ENCODE assay signal across 24 cellular contexts in the genomic region with DNA sequence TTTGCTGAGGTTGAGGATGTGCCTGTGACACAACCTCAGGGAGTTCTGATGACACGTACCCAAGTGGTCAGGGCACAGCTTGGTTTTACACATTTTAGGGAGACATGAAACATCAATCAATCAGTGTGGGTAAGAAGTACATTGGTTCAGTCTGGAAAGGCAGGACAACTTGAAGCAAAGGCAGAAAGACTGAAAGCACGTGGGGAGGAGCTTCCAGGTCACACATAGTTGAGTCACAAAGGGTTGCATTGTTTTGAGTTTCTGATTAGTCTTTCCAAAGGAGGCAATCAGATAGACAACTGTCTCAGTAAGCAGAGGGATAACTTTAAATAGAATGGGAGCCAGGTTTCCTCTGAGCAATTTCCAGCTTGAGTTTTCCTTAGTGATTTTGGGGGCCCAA.
A peak's percentile ranks its signal among the peaks of the same experiment; 100 is the strongest.
DNase-seq lines count a peak whose midpoint lies in the region; ATAC-seq and TF ChIP-seq lines count a peak whose summit lies in the region.
"Had no signal": no experiment of that assay in that cellular context is flagged by ENCODE, and none has a peak within 500 bp of the region (broad histone marks: within the 10 kb centered on the region; RNA-seq: fewer than 3 reads in every experiment).

No MANE protein-coding gene starts in this region.

- H3K9me3 ChIP-seq in smooth muscle cell (replicated peaks; ENCODE audit: low read depth): no peaks in the 10 kb centered on the region
- H3K9me3 ChIP-seq: BLaER1, Caco-2 had no signal

- DNase-seq in COLO829 (ENCODE audit: low spot score) (peak; percentile 64), MV-4-11 (lab: John Stamatoyannopoulos, UW) (peak; percentile 18), WTC11 (ENCODE audit: low spot score) (no peak), mesendoderm (peak; percentile 46), NCI-H1436 treated with DMSO at 0.1 percent for 48 hours (lab: John Stamatoyannopoulos, UW) (no peak), smooth muscle cell (lab: John Stamatoyannopoulos, UW; ENCODE audit: unreplicated experiment) (no peak)
- no peak for DNase-seq in stimulated activated CD4-positive, alpha-beta T cell treated with anti-CD3 and anti-CD28 coated beads, Interleukin-2, amount 100 ng/mL, for 48 hours
- DNase-seq in activated T-cell treated with anti-CD3 and anti-CD28 coated beads, Interleukin-2, amount 50 U/mL, for 48 hours: no peak
- DNase-seq: ACHN; Caco-2; CD4-positive, alpha-beta T cell; DMS 273 treated with DMSO at 0.1 percent for 48 hours; DND-41; MM.1S; NCI-H1092; NCI-H1436; NCI-H2029; NCI-H226; NCI-H510A treated with DMSO at 0.1 percent for 48 hours; NCI-H774 had no signal

- H3K79me2 ChIP-seq in mesendoderm (ENCODE audit: control insufficient read depth, insufficient read depth, low read length) (no peaks in the 10 kb centered on the region), smooth muscle cell (ENCODE audit: low read depth) (no peaks in the 10 kb centered on the region)

- H2AK5ac ChIP-seq in mesendoderm (ENCODE audit: low read length): no peak overlapping the region

- H3K27me3 ChIP-seq in mesendoderm (ENCODE audit: insufficient read depth, low read length, poor library complexity): no peaks in the 10 kb centered on the region
- no peaks in the 10 kb centered on the region for H3K27me3 ChIP-seq in smooth muscle cell (ENCODE audit: low read depth)
- H3K27me3 ChIP-seq: BLaER1 had no signal

- H3K79me1 ChIP-seq in mesendoderm (ENCODE audit: low read length): no peaks in the 10 kb centered on the region

- H3K9ac ChIP-seq in mesendoderm (ENCODE audit: low read length): no peak overlapping the region
- no peak overlapping the region for H3K9ac ChIP-seq in smooth muscle cell (ENCODE audit: low read depth)
- H3K9ac ChIP-seq: BLaER1 had no signal

- H3K56ac ChIP-seq in mesendoderm (ENCODE audit: low read length): no peak overlapping the region

- H3K4me2 ChIP-seq in mesendoderm (ENCODE audit: low read length) (no peak overlapping the region), smooth muscle cell (no peak overlapping the region)
- H3K4me2 ChIP-seq: BLaER1 had no signal

- H4K5ac ChIP-seq in mesendoderm (ENCODE audit: low read length): no peak overlapping the region

- no peak overlapping the region for H3K4me3 ChIP-seq in mesendoderm (ENCODE audit: low read length)
- no peak overlapping the region for H3K4me3 ChIP-seq in smooth muscle cell
- H3K4me3 ChIP-seq: BLaER1, K562 had no signal

- peaks cover 14% of the 10 kb centered on the region for H3K9me3 Mint-ChIP-seq in WTC11

- no peak overlapping the region for H4K8ac ChIP-seq in mesendoderm (ENCODE audit: low read depth, low read length)

- H3K4me3 Mint-ChIP-seq in WTC11: no peak overlapping the region
- H3K4me3 Mint-ChIP-seq: CD4-positive, alpha-beta T cell had no signal

- peaks cover 4% of the 10 kb centered on the region for H3K4me1 Mint-ChIP-seq in WTC11

- no peaks in the 10 kb centered on the region for H3F3A ChIP-seq in smooth muscle cell (ENCODE audit: low read depth)

- H2BK120ac ChIP-seq in mesendoderm (ENCODE audit: low read depth, low read length): no peak overlapping the region

- no peak overlapping the region for H3K23ac ChIP-seq in mesendoderm (ENCODE audit: low read length)

- H3K36me3 Mint-ChIP-seq in WTC11: peaks cover 5% of the 10 kb centered on the region

- no peak overlapping the region for H3K27ac ChIP-seq in mesendoderm (ENCODE audit: low read depth, low read length)
- H3K27ac ChIP-seq in smooth muscle cell (ENCODE audit: low read depth): no peak overlapping the region
- H3K27ac ChIP-seq: 22Rv1, BLaER1 had no signal

- H3K4ac ChIP-seq in mesendoderm (ENCODE audit: low read depth, low read length): no peak overlapping the region

- H2BK5ac ChIP-seq in mesendoderm (ENCODE audit: low read length): no peak overlapping the region

- no peaks in the 10 kb centered on the region for H3K27me3 Mint-ChIP-seq in WTC11 (ENCODE audit: low read depth)
- H3K27me3 Mint-ChIP-seq: CD4-positive, alpha-beta T cell had no signal

- CTCF ChIA-PET in WTC11 (lab: Charles Lee): no interaction called here

- no CpG with 5 or more reads among the region's 2 CpGs for WGBS in mesendoderm (ENCODE audit: extremely low coverage, insufficient coverage, low lambda C conversion rate)
- 73% methylated on average over 2 of the region's 2 CpGs for WGBS in smooth muscle cell (ENCODE audit: low lambda C conversion rate)

- H4K20me1 ChIP-seq in smooth muscle cell (ENCODE audit: low read depth): no peaks in the 10 kb centered on the region
- H4K20me1 ChIP-seq: BLaER1 had no signal

- TF ChIP-seq CTCF in WTC11 (IDR thresholded peaks at IDR 0.05) (no peak), smooth muscle cell (IDR thresholded peaks at IDR 0.05; ENCODE audit: borderline replicate concordance, insufficient read depth, poor library complexity, severe bottlenecking) (no peak)

- H3K18ac ChIP-seq in mesendoderm (ENCODE audit: low read length): no peak overlapping the region

- H3K4me1 ChIP-seq in mesendoderm (ENCODE audit: control insufficient read depth, low read depth, low read length): no peaks in the 10 kb centered on the region
- H3K4me1 ChIP-seq in smooth muscle cell (ENCODE audit: low read depth): peaks cover 6% of the 10 kb centered on the region
- H3K4me1 ChIP-seq: BLaER1, Caco-2 had no signal

- no peak for ATAC-seq in WTC11
- ATAC-seq: K562, Panc1 had no signal

- H2AFZ ChIP-seq in smooth muscle cell (ENCODE audit: low read depth): no peak overlapping the region

- H3K27ac Mint-ChIP-seq in WTC11: peak overlapping the region; percentile 39; the same call in 1 of the 2 replicates
- H3K27ac Mint-ChIP-seq: CD4-positive, alpha-beta T cell had no signal

- POLR2A ChIA-PET in WTC11 (lab: Charles Lee): no interaction called here

- H3K36me3 ChIP-seq in mesendoderm (ENCODE audit: control insufficient read depth, insufficient read depth, low read length) (no peaks in the 10 kb centered on the region), smooth muscle cell (ENCODE audit: low read depth) (no peaks in the 10 kb centered on the region)
- H3K36me3 ChIP-seq: BLaER1 had no signal

- H2BK15ac ChIP-seq in mesendoderm (replicated peaks; ENCODE audit: low read depth): no peak overlapping the region

TF ChIP-seq in WTC11, 78 proteins besides CTCF, POLR2A, EP300 and RAD21 (continues in another document):
- TF ChIP-seq ZNF423 (CRISPR knock-in tag; IDR thresholded peaks at IDR 0.05) (no peak), ZNF232 (CRISPR knock-in tag; IDR thresholded peaks at IDR 0.05) (no peak), MAX (CRISPR knock-in tag; IDR thresholded peaks at IDR 0.05) (no peak), ZNF671 (CRISPR knock-in tag; IDR thresholded peaks at IDR 0.05) (no peak), RELA (CRISPR knock-in tag; IDR thresholded peaks at IDR 0.05; ENCODE audit: borderline replicate concordance) (no peak), ELF4 (CRISPR knock-in tag; IDR thresholded peaks at IDR 0.05; ENCODE audit: low read depth) (no peak), ARID4B (CRISPR knock-in tag; IDR thresholded peaks at IDR 0.05; ENCODE audit: borderline replicate concordance) (no peak), NR1H2 (CRISPR knock-in tag; IDR thresholded peaks at IDR 0.05) (no peak)
- TF ChIP-seq, protein P1, sequence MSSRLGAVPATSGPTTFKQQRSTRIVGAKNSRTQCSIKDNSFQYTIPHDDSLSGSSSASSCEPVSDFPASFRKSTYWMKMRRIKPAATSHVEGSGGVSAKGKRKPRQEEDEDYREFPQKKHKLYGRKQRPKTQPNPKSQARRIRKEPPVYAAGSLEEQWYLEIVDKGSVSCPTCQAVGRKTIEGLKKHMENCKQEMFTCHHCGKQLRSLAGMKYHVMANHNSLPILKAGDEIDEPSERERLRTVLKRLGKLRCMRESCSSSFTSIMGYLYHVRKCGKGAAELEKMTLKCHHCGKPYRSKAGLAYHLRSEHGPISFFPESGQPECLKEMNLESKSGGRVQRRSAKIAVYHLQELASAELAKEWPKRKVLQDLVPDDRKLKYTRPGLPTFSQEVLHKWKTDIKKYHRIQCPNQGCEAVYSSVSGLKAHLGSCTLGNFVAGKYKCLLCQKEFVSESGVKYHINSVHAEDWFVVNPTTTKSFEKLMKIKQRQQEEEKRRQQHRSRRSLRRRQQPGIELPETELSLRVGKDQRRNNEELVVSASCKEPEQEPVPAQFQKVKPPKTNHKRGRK (CRISPR knock-in tag; IDR thresholded peaks at IDR 0.05; ENCODE audit: borderline replicate concordance): no peak

Comparison
In these comparisons a context has a peak if more than half of its experiments do, and no peak if none do; other contexts are left out.
1. DNase-seq: peak in COLO829 (single experiment), MV-4-11 (single experiment) and mesendoderm (single experiment); none in WTC11 (single experiment), stimulated activated CD4-positive, alpha-beta T cell treated with anti-CD3 and anti-CD28 coated beads, Interleukin-2, amount 100 ng/mL, for 48 hours (0 of 2), NCI-H1436 treated with DMSO at 0.1 percent for 48 hours (single experiment), smooth muscle cell (single experiment) and activated T-cell treated with anti-CD3 and anti-CD28 coated beads, Interleukin-2, amount 50 U/mL, for 48 hours (0 of 2).